Comparison of ENCODE assay signal across 1 cellular context in genomic region chr3:100665230-100665629, GRCh38.
TF ChIP-seq lines count a peak whose summit lies in the region.

No MANE protein-coding gene starts in this region.

TF ChIP-seq in HepG2, 621 proteins besides CTCF, POLR2A, EP300 and RAD21:
- TF ChIP-seq NCOR1 (IDR thresholded peaks at IDR 0.05; ENCODE audit: borderline replicate concordance, low read length) (no peak), MYC (CRISPR knock-in tag; IDR thresholded peaks at IDR 0.05; ENCODE audit: borderline replicate concordance) (no peak)
